In genomic region chr7:102415685-102416225, GRCh38 we compare ENCODE assay signal across 8 cellular contexts. TPM values are rescaled to one million over a fixed set of nuclear protein-coding genes. Genes with fewer than 3 reads are reported as not detected.
DNase-seq lines count a peak whose midpoint lies in the region; ATAC-seq and TF ChIP-seq lines count a peak whose summit lies in the region.
"Had no signal": no experiment of that assay in that cellular context is flagged by ENCODE, and none has a peak within 500 bp of the region (broad histone marks: within the 10 kb centered on the region; RNA-seq: fewer than 3 reads in every experiment).

No MANE protein-coding gene starts in this region.

- ATAC-seq in GM21737 (IDR thresholded peaks at IDR 0.05; ENCODE audit: unreplicated experiment) (peak; percentile 45), HG03378 (IDR thresholded peaks at IDR 0.05; ENCODE audit: unreplicated experiment) (no peak)

- H3K36me3 Mint-ChIP-seq in stimulated activated naive CD8-positive, alpha-beta T cell treated with anti-CD3 and anti-CD28 coated beads, Interleukin-15, Interleukin-2, amounts not matched to agents 100 ng/mL and 50 ng/mL, for 24 hours (ENCODE audit: low read depth): peaks cover 71% of the 10 kb centered on the region

- TF ChIP-seq POLR2A in suprapubic skin (IDR thresholded peaks at IDR 0.05): no peak

- H3K4me3 Mint-ChIP-seq in stimulated activated naive CD8-positive, alpha-beta T cell treated with anti-CD3 and anti-CD28 coated beads, Interleukin-15, Interleukin-2, amounts not matched to agents 100 ng/mL and 50 ng/mL, for 24 hours: peak overlapping the region; percentile 59

- peaks cover 66% of the 10 kb centered on the region for H3K4me1 Mint-ChIP-seq in stimulated activated naive CD8-positive, alpha-beta T cell treated with anti-CD3 and anti-CD28 coated beads, Interleukin-15, Interleukin-2, amounts not matched to agents 100 ng/mL and 50 ng/mL, for 24 hours (ENCODE audit: low read depth)

- no peaks in the 10 kb centered on the region for H3K27me3 Mint-ChIP-seq in stimulated activated naive CD8-positive, alpha-beta T cell treated with anti-CD3 and anti-CD28 coated beads, Interleukin-15, Interleukin-2, amounts not matched to agents 100 ng/mL and 50 ng/mL, for 24 hours

- TF ChIP-seq EP300 in suprapubic skin (IDR thresholded peaks at IDR 0.05): no peak

- H3K4me1 ChIP-seq in suprapubic skin: no peaks in the 10 kb centered on the region

- 81% methylated on average over 10 of the region's 12 CpGs for WGBS in suprapubic skin

- H3K27ac ChIP-seq in suprapubic skin: no peak overlapping the region

- no peak for TF ChIP-seq CTCF in suprapubic skin (IDR thresholded peaks at IDR 0.05)

- no peak overlapping the region for H3K4me3 ChIP-seq in suprapubic skin

- no peaks in the 10 kb centered on the region for H3K9me3 Mint-ChIP-seq in stimulated activated naive CD8-positive, alpha-beta T cell treated with anti-CD3 and anti-CD28 coated beads, Interleukin-15, Interleukin-2, amounts not matched to agents 100 ng/mL and 50 ng/mL, for 24 hours

- peak; percentile 27 to 46 for DNase-seq in activated CD4-positive, alpha-beta T cell treated with anti-CD3 and anti-CD28 coated beads for 4 hours
- peak; percentile 57 for DNase-seq in germinal center (ENCODE audit: low spot score)
- no peak for DNase-seq in suprapubic skin (ENCODE audit: low spot score in 2 of 2)
- no peak for DNase-seq in hypothalamus (lab: John Stamatoyannopoulos, UW)

- H3K36me3 ChIP-seq in suprapubic skin: peaks cover 76% of the 10 kb centered on the region

- H3K27me3 ChIP-seq in suprapubic skin: no peaks in the 10 kb centered on the region

- no peaks in the 10 kb centered on the region for H3K9me3 ChIP-seq in suprapubic skin

- H3K27ac Mint-ChIP-seq in stimulated activated naive CD8-positive, alpha-beta T cell treated with anti-CD3 and anti-CD28 coated beads, Interleukin-15, Interleukin-2, amounts not matched to agents 100 ng/mL and 50 ng/mL, for 24 hours: peak overlapping the region; percentile 97

RNA-seq across cellular contexts. Expression of gene ORAI2, which starts 17.6 kb away (rescaled TPM):
- total RNA-seq in suprapubic skin: 1 to 10 TPM; 4.3 to 7.0 (median 5.0) TPM

RNA-seq across cellular contexts. Expression of gene PRKRIP1, which starts 19.6 kb away (rescaled TPM):
- 10 to 100 TPM; 21.5 to 54.7 (median 23.3) TPM for total RNA-seq in suprapubic skin

RNA-seq across cellular contexts. Expression of gene ALKBH4, which starts 48.9 kb away (rescaled TPM):
- 10 to 100 TPM; 17.9 to 41.1 (median 26.7) TPM for total RNA-seq in suprapubic skin

RNA-seq across cellular contexts. Expression of gene LRWD1, which starts 49.0 kb away (rescaled TPM):
- 10 to 100 TPM in 3 of 4 donors, 1 to 10 TPM in 1; 9.8 to 19.2 (median 16.4) TPM for total RNA-seq in suprapubic skin

RNA-seq across cellular contexts. Expression of gene SPDYE6, which starts 59.5 kb away (rescaled TPM):
- total RNA-seq in suprapubic skin: not detected
- total RNA-seq: myocyte had no signal

Comparison
In these comparisons a context has a peak if more than half of its experiments do, and no peak if none do; other contexts are left out.
1. DNase-seq: peak in activated CD4-positive, alpha-beta T cell treated with anti-CD3 and anti-CD28 coated beads for 4 hours (2 of 2) and germinal center (single experiment); none in suprapubic skin (0 of 2) and hypothalamus (0 of 51).